Comparison of ENCODE assay signal across 8 cellular contexts in the genomic region with DNA sequence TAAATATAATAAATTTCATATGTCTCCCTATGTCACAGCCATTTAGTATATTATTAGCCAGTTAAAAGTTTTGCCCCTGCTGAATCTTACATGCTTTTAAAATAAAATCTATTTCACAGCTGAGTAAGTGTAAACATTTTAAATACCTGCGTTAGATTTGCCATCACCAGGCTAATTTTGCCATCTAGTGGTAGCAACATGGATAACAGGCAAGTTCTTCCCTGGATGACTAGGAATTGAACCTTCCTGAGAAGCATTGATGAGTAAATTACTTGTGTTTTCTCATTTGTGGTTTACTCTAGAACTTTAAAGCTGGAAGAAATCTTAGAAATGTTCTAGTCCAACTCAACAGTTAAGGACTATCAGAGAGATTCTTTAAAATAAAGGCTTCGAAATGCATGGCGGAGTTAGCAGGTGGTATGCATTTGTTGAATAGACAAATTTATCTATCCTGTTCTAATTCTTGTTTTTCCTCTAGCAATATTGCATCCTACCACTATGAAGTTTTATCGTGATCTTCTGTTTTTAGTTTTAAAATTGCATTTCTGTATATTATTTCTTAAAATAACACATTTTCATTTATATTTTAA. TPM values are rescaled to one million over a fixed set of nuclear protein-coding genes. Genes with fewer than 3 reads are reported as not detected.
DNase-seq lines count a peak whose midpoint lies in the region; ATAC-seq, FAIRE-seq and TF ChIP-seq lines count a peak whose summit lies in the region.

No MANE protein-coding gene starts in this region.

- H3K27me3 ChIP-seq in kidney epithelial cell (ENCODE audit: control insufficient read depth, insufficient read depth, low read length) = no peaks in the 10 kb centered on the region

- no peaks in the 10 kb centered on the region for H3K9me3 Mint-ChIP-seq in activated CD8-positive, alpha-beta memory T cell treated with anti-CD3 and anti-CD28 coated beads, Interleukin-2, amount 10 ng/mL, durations not matched to agents 7 days and 5 days (ENCODE audit: low read depth)

- CTCF ChIA-PET in activated CD8-positive, alpha-beta memory T cell treated with anti-CD3 and anti-CD28 coated beads, Interleukin-2, amount 10 ng/mL, durations not matched to agents 7 days and 5 days (lab: Charles Lee) = interaction anchor here (0.6 to 7.3 kb wide), 8 partner anchors 9 to 447 kb away, joined by 3 to 62 read pairs (median 6); a partner anchor contains a TSS

- DNase-seq in AG09319 (ENCODE audit: extremely low read depth, low read depth) (peak; percentile 46), NCI-H2196 treated with DMSO at 0.1 percent for 48 hours (lab: John Stamatoyannopoulos, UW; ENCODE audit: unreplicated experiment) (peak; percentile 21), astrocyte of the spinal cord (ENCODE audit: low read depth, low spot score) (peak; percentile 68), kidney epithelial cell (ENCODE audit: low read depth) (no peak), ureter (ENCODE audit: low spot score) (peak; percentile 54)
- no peak for DNase-seq in activated CD8-positive, alpha-beta memory T cell treated with anti-CD3 and anti-CD28 coated beads, Interleukin-2, amount 10 ng/mL, durations not matched to agents 7 days and 5 days

- H3K36me3 ChIP-seq in kidney epithelial cell (ENCODE audit: control insufficient read depth, insufficient read depth, low read length) = no peaks in the 10 kb centered on the region

- H3K36me3 Mint-ChIP-seq in activated CD8-positive, alpha-beta memory T cell treated with anti-CD3 and anti-CD28 coated beads, Interleukin-2, amount 10 ng/mL, durations not matched to agents 7 days and 5 days = no peaks in the 10 kb centered on the region

- ATAC-seq in HG02678 (IDR thresholded peaks at IDR 0.05; ENCODE audit: unreplicated experiment) = peak; percentile 60
- ATAC-seq in activated CD8-positive, alpha-beta memory T cell treated with anti-CD3 and anti-CD28 coated beads, Interleukin-2, amount 10 ng/mL, durations not matched to agents 7 days and 5 days = no peak

- no peak overlapping the region for H3K4me3 Mint-ChIP-seq in activated CD8-positive, alpha-beta memory T cell treated with anti-CD3 and anti-CD28 coated beads, Interleukin-2, amount 10 ng/mL, durations not matched to agents 7 days and 5 days

- in situ Hi-C loops in astrocyte of the spinal cord (cut with HindIII; ENCODE audit: low sequenced_read_pairs) = no loop called here

- H3K4me3 ChIP-seq in astrocyte of the spinal cord (ENCODE audit: low read depth, low read length) = no peak overlapping the region
- H3K4me3 ChIP-seq in kidney epithelial cell (ENCODE audit: low read depth, low read length) = no peak overlapping the region

- no peak overlapping the region for H3K27ac Mint-ChIP-seq in activated CD8-positive, alpha-beta memory T cell treated with anti-CD3 and anti-CD28 coated beads, Interleukin-2, amount 10 ng/mL, durations not matched to agents 7 days and 5 days

- peak; percentile 81 for TF ChIP-seq CTCF in AG09319 (IDR thresholded peaks at IDR 0.05; ENCODE audit: low read depth, low read length)
- TF ChIP-seq CTCF in astrocyte of the spinal cord (IDR thresholded peaks at IDR 0.05; ENCODE audit: low read depth, low read length) = peak; percentile 74
- peak; percentile 79 for TF ChIP-seq CTCF in kidney epithelial cell (IDR thresholded peaks at IDR 0.05; ENCODE audit: insufficient read depth, low read length, poor library complexity, severe bottlenecking)

- H3K4me1 Mint-ChIP-seq in activated CD8-positive, alpha-beta memory T cell treated with anti-CD3 and anti-CD28 coated beads, Interleukin-2, amount 10 ng/mL, durations not matched to agents 7 days and 5 days = peaks cover 7% of the 10 kb centered on the region

- H3K27me3 Mint-ChIP-seq in activated CD8-positive, alpha-beta memory T cell treated with anti-CD3 and anti-CD28 coated beads, Interleukin-2, amount 10 ng/mL, durations not matched to agents 7 days and 5 days = peaks cover 39% of the 10 kb centered on the region

- FAIRE-seq in G401.6 (lab: Jason Lieb, UNC) = peak; percentile 96

RNA-seq across cellular contexts. Expression of a gene that starts 2.6 kb away (rescaled TPM):
- total RNA-seq in kidney epithelial cell = 0.08 TPM in 1 of 2 replicates, not detected in the other
- total RNA-seq in ureter = 0.44 TPM
- not detected for total RNA-seq in activated CD8-positive, alpha-beta memory T cell treated with anti-CD3 and anti-CD28 coated beads, Interleukin-2, amount 10 ng/mL, durations not matched to agents 7 days and 5 days

Comparison
In these comparisons a context has a peak if more than half of its experiments do, and no peak if none do; other contexts are left out.
1. DNase-seq: peak in AG09319 (single experiment), NCI-H2196 treated with DMSO at 0.1 percent for 48 hours (single experiment), astrocyte of the spinal cord (single experiment) and ureter (single experiment); none in kidney epithelial cell (single experiment) and activated CD8-positive, alpha-beta memory T cell treated with anti-CD3 and anti-CD28 coated beads, Interleukin-2, amount 10 ng/mL, durations not matched to agents 7 days and 5 days (single experiment).
2. Peak in every context shown above with its lines, with median percentiles within 50 percentile points of each other: CTCF ChIP-seq.